In genomic region chr4:46994007-46994405, GRCh38 we compare ENCODE assay signal across 9 cellular contexts. TPM values are rescaled to one million over a fixed set of nuclear protein-coding genes. Genes with fewer than 3 reads are reported as not detected.
A peak's percentile ranks its signal among the peaks of the same experiment; 100 is the strongest.
DNase-seq lines count a peak whose midpoint lies in the region; ATAC-seq and TF ChIP-seq lines count a peak whose summit lies in the region.
"Had no signal": no experiment of that assay in that cellular context is flagged by ENCODE, and none has a peak within 500 bp of the region (broad histone marks: within the 10 kb centered on the region; RNA-seq: fewer than 3 reads in every experiment).

No MANE protein-coding gene starts in this region.

- H3K4me3 Mint-ChIP-seq in T-helper 2 cell treated with Interferon-gamma antibody and Interleukin-4, amounts not matched to agents 5 μg/mL and 100 μg/mL, for 36 hours: peak overlapping the region; percentile 52
- H3K4me3 Mint-ChIP-seq in progenitor cell of endocrine pancreas (ENCODE audit: low read depth): peak overlapping the region; percentile 65

- H3K9me3 Mint-ChIP-seq in T-helper 2 cell treated with Interferon-gamma antibody and Interleukin-4, amounts not matched to agents 5 μg/mL and 100 μg/mL, for 36 hours: no peaks in the 10 kb centered on the region
- H3K9me3 Mint-ChIP-seq in progenitor cell of endocrine pancreas (ENCODE audit: low read depth): no peaks in the 10 kb centered on the region

- H3K36me3 Mint-ChIP-seq in T-helper 2 cell treated with Interferon-gamma antibody and Interleukin-4, amounts not matched to agents 5 μg/mL and 100 μg/mL, for 36 hours (ENCODE audit: low read depth): no peaks in the 10 kb centered on the region
- no peaks in the 10 kb centered on the region for H3K36me3 Mint-ChIP-seq in progenitor cell of endocrine pancreas (ENCODE audit: insufficient read depth)

- intact Hi-C loops in Right ventricle myocardium inferior (cut with DNase I): loop anchor here (5.0 kb wide), 1 partner anchor 47 kb away; no protein-coding TSS in a partner anchor

- CTCF ChIA-PET in GM10248 (lab: Yijun Ruan, JAX): interaction anchor here (1.4 to 2.0 kb wide), 2 partner anchors 16 to 48 kb away, joined by 4 to 7 read pairs; no protein-coding TSS in a partner anchor

- H3K27me3 Mint-ChIP-seq in T-helper 2 cell treated with Interferon-gamma antibody and Interleukin-4, amounts not matched to agents 5 μg/mL and 100 μg/mL, for 36 hours (ENCODE audit: low read depth): peaks cover 59% of the 10 kb centered on the region
- peaks cover 81% of the 10 kb centered on the region for H3K27me3 Mint-ChIP-seq in progenitor cell of endocrine pancreas

- no peaks in the 10 kb centered on the region for H3K4me1 Mint-ChIP-seq in T-helper 2 cell treated with Interferon-gamma antibody and Interleukin-4, amounts not matched to agents 5 μg/mL and 100 μg/mL, for 36 hours (ENCODE audit: low read depth)
- peaks cover 12% of the 10 kb centered on the region for H3K4me1 Mint-ChIP-seq in progenitor cell of endocrine pancreas (ENCODE audit: low read depth)

- H3K27ac Mint-ChIP-seq in T-helper 2 cell treated with Interferon-gamma antibody and Interleukin-4, amounts not matched to agents 5 μg/mL and 100 μg/mL, for 36 hours: no peak overlapping the region
- no peak overlapping the region for H3K27ac Mint-ChIP-seq in progenitor cell of endocrine pancreas

- POLR2A ChIA-PET in GM10248 (lab: Yijun Ruan, JAX): no interaction called here

- DNase-seq in GM10248 (ENCODE audit: extremely low spot score) (peak; percentile 19), Right ventricle myocardium inferior (ENCODE audit: missing footprints) (peak; percentile 21), progenitor cell of endocrine pancreas (ENCODE audit: low spot score, unreplicated experiment) (no peak)
- no peak for DNase-seq in T-helper 2 cell treated with Interferon-gamma antibody and Interleukin-4, amounts not matched to agents 5 μg/mL and 100 μg/mL, for 36 hours (ENCODE audit: low spot score)
- DNase-seq: psoas muscle had no signal

- no peak for TF ChIP-seq CTCF in GM10248 (IDR thresholded peaks at IDR 0.05; ENCODE audit: control extremely low read depth, extremely low read depth, low read depth, missing control alignments)
- TF ChIP-seq CTCF in progenitor cell of endocrine pancreas (IDR thresholded peaks at IDR 0.05; ENCODE audit: unreplicated experiment): no peak

- ATAC-seq in Right ventricle myocardium inferior (peak; percentile 78), HG03025 (IDR thresholded peaks at IDR 0.05; ENCODE audit: low FRiP score, unreplicated experiment) (no peak), GM21515 (IDR thresholded peaks at IDR 0.05; ENCODE audit: unreplicated experiment) (no peak), HG03565 (IDR thresholded peaks at IDR 0.05; ENCODE audit: unreplicated experiment) (no peak), GM18861 (IDR thresholded peaks at IDR 0.05; ENCODE audit: unreplicated experiment) (no peak)
- ATAC-seq: psoas muscle had no signal

RNA-seq across cellular contexts. Expression of gene GABRA4, which starts 0.6 kb away (rescaled TPM):
- total RNA-seq in Right ventricle myocardium inferior (3.8 TPM), progenitor cell of endocrine pancreas (not detected in 2 replicates)
- total RNA-seq: psoas muscle had no signal

RNA-seq across cellular contexts. Expression of gene GABRB1, which starts 37.4 kb away (rescaled TPM):
- total RNA-seq in Right ventricle myocardium inferior (1.0 TPM), progenitor cell of endocrine pancreas (1.2 and 1.6 TPM in 2 replicates)
- total RNA-seq: psoas muscle had no signal

Comparison
In these comparisons a context has a peak if more than half of its experiments do, and no peak if none do; other contexts are left out.
1. DNase-seq: peak in GM10248 (single experiment) and Right ventricle myocardium inferior (single experiment); none in T-helper 2 cell treated with Interferon-gamma antibody and Interleukin-4, amounts not matched to agents 5 μg/mL and 100 μg/mL, for 36 hours (single experiment) and progenitor cell of endocrine pancreas (single experiment).